1 cellular context compared by ENCODE assay signal in the genomic region with DNA sequence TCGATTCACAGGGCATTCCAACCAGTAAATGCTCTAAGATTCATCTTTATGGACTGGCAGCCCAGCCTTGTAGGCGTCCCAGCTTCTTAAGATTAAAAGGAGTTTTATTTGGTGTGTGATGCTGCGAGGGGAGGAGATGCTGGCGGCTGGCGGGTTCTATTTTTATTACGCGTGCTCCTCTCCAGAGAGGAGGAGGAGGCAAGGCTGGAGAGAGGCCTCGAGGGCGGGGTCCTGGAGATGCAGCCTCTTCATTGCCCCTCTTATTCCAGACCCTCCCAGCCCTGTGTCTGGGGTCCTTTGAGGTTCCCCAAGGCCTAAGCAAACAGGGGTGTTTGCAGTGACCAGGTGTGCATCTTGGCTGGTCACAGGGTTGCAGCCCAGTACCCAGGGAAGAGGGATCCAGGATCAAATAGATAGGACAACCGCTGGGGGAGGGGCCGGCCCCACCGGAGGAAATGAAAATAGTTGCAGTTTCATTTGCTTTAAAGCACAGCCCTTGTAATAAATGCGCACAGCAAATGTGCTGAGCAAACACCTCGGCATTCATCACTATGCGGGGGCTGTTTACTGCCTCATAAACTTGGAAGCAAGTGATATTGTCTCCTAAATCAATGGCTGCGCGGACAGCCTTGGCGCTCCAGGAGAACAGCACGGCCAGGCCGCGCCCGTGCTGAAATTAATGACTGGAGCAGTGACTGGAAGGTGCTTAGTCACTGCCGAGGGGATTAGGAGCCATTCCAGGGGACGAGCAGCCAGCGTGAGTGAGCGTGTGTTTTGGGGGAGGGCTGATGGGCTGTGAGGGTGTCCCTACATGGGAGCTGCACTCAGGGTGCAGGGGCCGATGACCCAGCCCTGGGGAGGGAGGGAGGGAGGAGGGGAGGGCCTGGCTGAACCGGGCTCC.
TF ChIP-seq lines count a peak whose summit lies in the region.

No MANE protein-coding gene starts in this region.

TF ChIP-seq in HEK293, 187 proteins besides CTCF, POLR2A, EP300 and RAD21 (continued from another document):
- TF ChIP-seq, protein P1, sequence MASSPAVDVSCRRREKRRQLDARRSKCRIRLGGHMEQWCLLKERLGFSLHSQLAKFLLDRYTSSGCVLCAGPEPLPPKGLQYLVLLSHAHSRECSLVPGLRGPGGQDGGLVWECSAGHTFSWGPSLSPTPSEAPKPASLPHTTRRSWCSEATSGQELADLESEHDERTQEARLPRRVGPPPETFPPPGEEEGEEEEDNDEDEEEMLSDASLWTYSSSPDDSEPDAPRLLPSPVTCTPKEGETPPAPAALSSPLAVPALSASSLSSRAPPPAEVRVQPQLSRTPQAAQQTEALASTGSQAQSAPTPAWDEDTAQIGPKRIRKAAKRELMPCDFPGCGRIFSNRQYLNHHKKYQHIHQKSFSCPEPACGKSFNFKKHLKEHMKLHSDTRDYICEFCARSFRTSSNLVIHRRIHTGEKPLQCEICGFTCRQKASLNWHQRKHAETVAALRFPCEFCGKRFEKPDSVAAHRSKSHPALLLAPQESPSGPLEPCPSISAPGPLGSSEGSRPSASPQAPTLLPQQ (tag by site-specific recombination; IDR thresholded peaks at IDR 0.05): peak; percentile 60; the same call in 1 of the 2 replicates
- TF ChIP-seq KLF9 (tag by site-specific recombination; IDR thresholded peaks at IDR 0.05; ENCODE audit: low read depth) (peak; percentile 43), ZBTB17 (tag by site-specific recombination; IDR thresholded peaks at IDR 0.05) (peak; percentile 90), ZNF2 (tag by site-specific recombination; IDR thresholded peaks at IDR 0.05) (peak; percentile 55; the same call in 1 of the 2 replicates), SP7 (tag by site-specific recombination; IDR thresholded peaks at IDR 0.05) (peak; percentile 95), GLIS1 (tag by site-specific recombination; IDR thresholded peaks at IDR 0.05) (peak; percentile 95), OSR2 (tag by site-specific recombination; IDR thresholded peaks at IDR 0.05) (peak; percentile 48), ZBTB20 (tag by site-specific recombination; IDR thresholded peaks at IDR 0.05) (peak; percentile 14; the same call in 1 of the 2 replicates), KLF16 (tag by site-specific recombination; IDR thresholded peaks at IDR 0.05) (peak; percentile 66), MZF1 (tag by site-specific recombination; IDR thresholded peaks at IDR 0.05; ENCODE audit: borderline replicate concordance) (peak; percentile 96)
- TF ChIP-seq, protein P2, sequence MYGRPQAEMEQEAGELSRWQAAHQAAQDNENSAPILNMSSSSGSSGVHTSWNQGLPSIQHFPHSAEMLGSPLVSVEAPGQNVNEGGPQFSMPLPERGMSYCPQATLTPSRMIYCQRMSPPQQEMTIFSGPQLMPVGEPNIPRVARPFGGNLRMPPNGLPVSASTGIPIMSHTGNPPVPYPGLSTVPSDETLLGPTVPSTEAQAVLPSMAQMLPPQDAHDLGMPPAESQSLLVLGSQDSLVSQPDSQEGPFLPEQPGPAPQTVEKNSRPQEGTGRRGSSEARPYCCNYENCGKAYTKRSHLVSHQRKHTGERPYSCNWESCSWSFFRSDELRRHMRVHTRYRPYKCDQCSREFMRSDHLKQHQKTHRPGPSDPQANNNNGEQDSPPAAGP (tag by site-specific recombination; IDR thresholded peaks at IDR 0.05): peak; percentile 81
- TF ChIP-seq, protein P3, sequence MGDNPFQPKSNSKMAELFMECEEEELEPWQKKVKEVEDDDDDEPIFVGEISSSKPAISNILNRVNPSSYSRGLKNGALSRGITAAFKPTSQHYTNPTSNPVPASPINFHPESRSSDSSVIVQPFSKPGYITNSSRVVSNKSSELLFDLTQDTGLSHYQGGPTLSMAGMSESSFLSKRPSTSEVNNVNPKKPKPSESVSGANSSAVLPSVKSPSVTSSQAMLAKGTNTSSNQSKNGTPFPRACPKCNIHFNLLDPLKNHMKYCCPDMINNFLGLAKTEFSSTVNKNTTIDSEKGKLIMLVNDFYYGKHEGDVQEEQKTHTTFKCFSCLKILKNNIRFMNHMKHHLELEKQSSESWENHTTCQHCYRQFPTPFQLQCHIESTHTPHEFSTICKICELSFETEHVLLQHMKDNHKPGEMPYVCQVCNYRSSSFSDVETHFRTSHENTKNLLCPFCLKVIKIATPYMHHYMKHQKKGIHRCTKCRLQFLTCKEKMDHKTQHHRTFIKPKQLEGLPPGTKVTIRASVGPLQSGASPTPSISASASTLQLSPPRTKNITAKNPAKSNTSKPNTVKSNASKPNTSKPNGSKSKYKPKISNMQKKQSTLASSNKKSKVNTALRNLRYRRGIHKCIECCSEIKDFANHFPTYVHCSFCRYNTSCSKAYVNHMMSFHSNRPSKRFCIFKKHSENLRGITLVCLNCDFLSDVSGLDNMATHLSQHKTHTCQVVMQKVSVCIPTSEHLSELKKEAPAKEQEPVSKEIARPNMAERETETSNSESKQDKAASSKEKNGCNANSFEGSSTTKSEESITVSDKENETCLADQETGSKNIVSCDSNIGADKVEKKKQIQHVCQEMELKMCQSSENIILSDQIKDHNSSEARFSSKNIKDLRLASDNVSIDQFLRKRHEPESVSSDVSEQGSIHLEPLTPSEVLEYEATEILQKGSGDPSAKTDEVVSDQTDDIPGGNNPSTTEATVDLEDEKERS (tag by site-specific recombination; IDR thresholded peaks at IDR 0.05): no peak
- TF ChIP-seq, protein P4, sequence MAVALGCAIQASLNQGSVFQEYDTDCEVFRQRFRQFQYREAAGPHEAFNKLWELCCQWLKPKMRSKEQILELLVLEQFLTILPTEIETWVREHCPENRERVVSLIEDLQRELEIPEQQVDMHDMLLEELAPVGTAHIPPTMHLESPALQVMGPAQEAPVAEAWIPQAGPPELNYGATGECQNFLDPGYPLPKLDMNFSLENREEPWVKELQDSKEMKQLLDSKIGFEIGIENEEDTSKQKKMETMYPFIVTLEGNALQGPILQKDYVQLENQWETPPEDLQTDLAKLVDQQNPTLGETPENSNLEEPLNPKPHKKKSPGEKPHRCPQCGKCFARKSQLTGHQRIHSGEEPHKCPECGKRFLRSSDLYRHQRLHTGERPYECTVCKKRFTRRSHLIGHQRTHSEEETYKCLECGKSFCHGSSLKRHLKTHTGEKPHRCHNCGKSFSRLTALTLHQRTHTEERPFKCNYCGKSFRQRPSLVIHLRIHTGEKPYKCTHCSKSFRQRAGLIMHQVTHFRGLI (tag by site-specific recombination; IDR thresholded peaks at IDR 0.05): peak; percentile 77
- TF ChIP-seq, protein P5, sequence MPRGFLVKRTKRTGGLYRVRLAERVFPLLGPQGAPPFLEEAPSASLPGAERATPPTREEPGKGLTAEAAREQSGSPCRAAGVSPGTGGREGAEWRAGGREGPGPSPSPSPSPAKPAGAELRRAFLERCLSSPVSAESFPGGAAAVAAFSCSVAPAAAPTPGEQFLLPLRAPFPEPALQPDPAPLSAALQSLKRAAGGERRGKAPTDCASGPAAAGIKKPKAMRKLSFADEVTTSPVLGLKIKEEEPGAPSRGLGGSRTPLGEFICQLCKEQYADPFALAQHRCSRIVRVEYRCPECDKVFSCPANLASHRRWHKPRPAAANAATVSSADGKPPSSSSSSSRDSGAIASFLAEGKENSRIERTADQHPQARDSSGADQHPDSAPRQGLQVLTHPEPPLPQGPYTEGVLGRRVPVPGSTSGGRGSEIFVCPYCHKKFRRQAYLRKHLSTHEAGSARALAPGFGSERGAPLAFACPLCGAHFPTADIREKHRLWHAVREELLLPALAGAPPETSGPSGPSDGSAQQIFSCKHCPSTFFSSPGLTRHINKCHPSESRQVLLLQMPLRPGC (tag by site-specific recombination; IDR thresholded peaks at IDR 0.05): peak; percentile 50; the same call in 1 of the 2 replicates
- TF ChIP-seq, protein P6, sequence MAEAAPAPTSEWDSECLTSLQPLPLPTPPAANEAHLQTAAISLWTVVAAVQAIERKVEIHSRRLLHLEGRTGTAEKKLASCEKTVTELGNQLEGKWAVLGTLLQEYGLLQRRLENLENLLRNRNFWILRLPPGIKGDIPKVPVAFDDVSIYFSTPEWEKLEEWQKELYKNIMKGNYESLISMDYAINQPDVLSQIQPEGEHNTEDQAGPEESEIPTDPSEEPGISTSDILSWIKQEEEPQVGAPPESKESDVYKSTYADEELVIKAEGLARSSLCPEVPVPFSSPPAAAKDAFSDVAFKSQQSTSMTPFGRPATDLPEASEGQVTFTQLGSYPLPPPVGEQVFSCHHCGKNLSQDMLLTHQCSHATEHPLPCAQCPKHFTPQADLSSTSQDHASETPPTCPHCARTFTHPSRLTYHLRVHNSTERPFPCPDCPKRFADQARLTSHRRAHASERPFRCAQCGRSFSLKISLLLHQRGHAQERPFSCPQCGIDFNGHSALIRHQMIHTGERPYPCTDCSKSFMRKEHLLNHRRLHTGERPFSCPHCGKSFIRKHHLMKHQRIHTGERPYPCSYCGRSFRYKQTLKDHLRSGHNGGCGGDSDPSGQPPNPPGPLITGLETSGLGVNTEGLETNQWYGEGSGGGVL (tag by site-specific recombination; IDR thresholded peaks at IDR 0.05): peak; percentile 25; the same call in 1 of the 2 replicates
